In genomic region chr7:23474829-23475578, GRCh38 we compare ENCODE assay signal across 7 cellular contexts. TPM values are rescaled to one million over a fixed set of nuclear protein-coding genes. Genes with fewer than 3 reads are reported as not detected.
DNase-seq lines count a peak whose midpoint lies in the region; ATAC-seq and TF ChIP-seq lines count a peak whose summit lies in the region.

No MANE protein-coding gene starts in this region.

- no peaks in the 10 kb centered on the region for H3K36me3 ChIP-seq in MG63
- no peaks in the 10 kb centered on the region for H3K36me3 ChIP-seq in neuron (ENCODE audit: insufficient read depth, low read length)

- ATAC-seq in GM21528 (IDR thresholded peaks at IDR 0.05; ENCODE audit: low FRiP score, unreplicated experiment): no peak

- H3K4me1 ChIP-seq in neuron (ENCODE audit: insufficient read depth, low read length): peaks cover 23% of the 10 kb centered on the region

- H3K9me3 ChIP-seq in MG63 (no peaks in the 10 kb centered on the region), neuron (ENCODE audit: low read length) (no peaks in the 10 kb centered on the region)

- H3K27me3 ChIP-seq in MG63 (no peaks in the 10 kb centered on the region), neuron (ENCODE audit: insufficient read depth, low read length) (no peaks in the 10 kb centered on the region)

- peaks cover 2% of the 10 kb centered on the region for H3K27me3 Mint-ChIP-seq in chondrocyte (ENCODE audit: low read depth)

- TF ChIP-seq CTCF in GM12864 (IDR thresholded peaks at IDR 0.05; ENCODE audit: low read depth, low read length, missing control alignments) (no peak), chondrocyte (IDR thresholded peaks at IDR 0.05) (no peak)

- H3K4me3 ChIP-seq in GM12864 (ENCODE audit: low read depth, low read length) (peak overlapping the region; percentile 72), MG63 (peak overlapping the region; percentile 65), neuron (ENCODE audit: low read length) (peak overlapping the region; percentile 63)

- peaks cover 28% of the 10 kb centered on the region for H3K4me1 Mint-ChIP-seq in chondrocyte (ENCODE audit: low read depth)

- H3K36me3 Mint-ChIP-seq in chondrocyte (ENCODE audit: low read depth): no peaks in the 10 kb centered on the region

- H2AFZ ChIP-seq in neuron (ENCODE audit: low read depth, low read length): peak overlapping the region; percentile 15

- peak overlapping the region; percentile 91 for H3K4me3 Mint-ChIP-seq in chondrocyte (ENCODE audit: unreplicated experiment)

- no peaks in the 10 kb centered on the region for H3K9me3 Mint-ChIP-seq in chondrocyte (ENCODE audit: low read depth)

- H3K27ac Mint-ChIP-seq in chondrocyte (ENCODE audit: unreplicated experiment): peak overlapping the region; percentile 82

- no peak for DNase-seq in GM12864 (ENCODE audit: low read depth)
- no peak for DNase-seq in MG63
- DNase-seq in chondrocyte (ENCODE audit: low spot score): no peak
- DNase-seq in activated gamma-delta T cell (lab: John Stamatoyannopoulos, UW): no peak
- no peak for DNase-seq in medulla oblongata (ENCODE audit: extremely low spot score)

RNA-seq across cellular contexts. Expression of gene IGF2BP3, which starts 4.7 kb away (rescaled TPM):
- total RNA-seq in MG63 (2014; rRNA removed; shearing (Covaris generic); ENCODE audit: low replicate concordance): 51.8 and 80.7 TPM in 2 replicates
- 47.9 to 55.4 TPM (median 53.0 TPM) in 3 replicates for total RNA-seq in chondrocyte

RNA-seq across cellular contexts. Expression of gene TRA2A, which starts 56.8 kb away (rescaled TPM):
- 7.9 and 17.9 TPM in 2 replicates for total RNA-seq in MG63 (2014; rRNA removed; shearing (Covaris generic); ENCODE audit: low replicate concordance)
- 58.3 to 93.2 TPM (median 60.9 TPM) in 3 replicates for total RNA-seq in chondrocyte
